In genomic region chr2:165634282-165634681, GRCh38 we compare ENCODE assay signal across 1 cellular context.
TF ChIP-seq lines count a peak whose summit lies in the region.

No MANE protein-coding gene starts in this region.

TF ChIP-seq in WTC11, 78 proteins besides CTCF, POLR2A, EP300 and RAD21 (continued from another document):
- TF ChIP-seq STAT6 (CRISPR knock-in tag; conservative IDR thresholded peaks at IDR 0.05; ENCODE audit: low read depth) (no peak), ZNF425 (CRISPR knock-in tag; conservative IDR thresholded peaks at IDR 0.05) (no peak), ESRRA (CRISPR knock-in tag; IDR thresholded peaks at IDR 0.05; ENCODE audit: borderline replicate concordance) (no peak), AFF4 (CRISPR knock-in tag; IDR thresholded peaks at IDR 0.05; ENCODE audit: borderline replicate concordance) (no peak), ZSCAN18 (CRISPR knock-in tag; IDR thresholded peaks at IDR 0.05) (no peak), ATF3 (CRISPR knock-in tag; conservative IDR thresholded peaks at IDR 0.05) (no peak), ZNF532 (CRISPR knock-in tag; IDR thresholded peaks at IDR 0.05; ENCODE audit: borderline replicate concordance) (no peak), ZNF138 (CRISPR knock-in tag; conservative IDR thresholded peaks at IDR 0.05) (no peak), TEAD4 (CRISPR knock-in tag; IDR thresholded peaks at IDR 0.05) (no peak), IRF1 (CRISPR knock-in tag; IDR thresholded peaks at IDR 0.05) (no peak), AR (CRISPR knock-in tag; IDR thresholded peaks at IDR 0.05) (no peak), USF2 (CRISPR knock-in tag; IDR thresholded peaks at IDR 0.05) (no peak), NFE2L1 (CRISPR knock-in tag; IDR thresholded peaks at IDR 0.05) (no peak)
